Comparison of ENCODE assay signal across 2 cellular contexts in the genomic region with DNA sequence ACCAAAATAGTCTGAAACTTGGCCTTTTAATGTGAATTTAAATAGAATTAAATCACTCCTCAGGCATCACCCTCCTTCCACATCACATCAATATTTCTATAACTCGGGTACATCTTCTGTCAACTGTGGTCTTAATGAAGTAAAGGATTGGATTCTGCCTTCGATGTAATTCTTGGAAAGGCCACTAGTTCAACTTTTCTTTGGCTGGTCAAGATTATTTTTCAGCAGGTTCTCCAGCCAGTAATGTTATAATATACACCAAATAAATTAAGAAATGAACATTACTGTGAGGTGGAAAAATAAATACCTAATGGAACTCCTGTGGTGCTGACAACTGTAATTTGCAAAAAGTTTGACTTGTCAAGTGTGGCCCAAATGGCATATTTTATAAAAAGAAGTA.
TF ChIP-seq lines count a peak whose summit lies in the region.

No MANE protein-coding gene starts in this region.

TF ChIP-seq in SK-N-SH, 30 proteins besides CTCF, POLR2A, EP300 and RAD21 (continued from another document):
- TF ChIP-seq, protein P1, sequence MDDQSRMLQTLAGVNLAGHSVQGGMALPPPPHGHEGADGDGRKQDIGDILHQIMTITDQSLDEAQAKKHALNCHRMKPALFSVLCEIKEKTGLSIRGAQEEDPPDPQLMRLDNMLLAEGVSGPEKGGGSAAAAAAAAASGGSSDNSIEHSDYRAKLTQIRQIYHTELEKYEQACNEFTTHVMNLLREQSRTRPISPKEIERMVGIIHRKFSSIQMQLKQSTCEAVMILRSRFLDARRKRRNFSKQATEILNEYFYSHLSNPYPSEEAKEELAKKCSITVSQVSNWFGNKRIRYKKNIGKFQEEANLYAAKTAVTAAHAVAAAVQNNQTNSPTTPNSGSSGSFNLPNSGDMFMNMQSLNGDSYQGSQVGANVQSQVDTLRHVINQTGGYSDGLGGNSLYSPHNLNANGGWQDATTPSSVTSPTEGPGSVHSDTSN (IDR thresholded peaks at IDR 0.05) = no peak
- no peak for TF ChIP-seq TCF12 (IDR thresholded peaks at IDR 0.05)
- TF ChIP-seq JUND (IDR thresholded peaks at IDR 0.05) = no peak
- TF ChIP-seq IRF3 (IDR thresholded peaks at IDR 0.05; ENCODE audit: low read depth, low read length) = no peak
- TF ChIP-seq FOXJ3 (CRISPR knock-in tag; IDR thresholded peaks at IDR 0.05) = no peak
- no peak for TF ChIP-seq POLR2AphosphoS5 (IDR thresholded peaks at IDR 0.05; ENCODE audit: low read depth, low read length)
- TF ChIP-seq, protein P2, sequence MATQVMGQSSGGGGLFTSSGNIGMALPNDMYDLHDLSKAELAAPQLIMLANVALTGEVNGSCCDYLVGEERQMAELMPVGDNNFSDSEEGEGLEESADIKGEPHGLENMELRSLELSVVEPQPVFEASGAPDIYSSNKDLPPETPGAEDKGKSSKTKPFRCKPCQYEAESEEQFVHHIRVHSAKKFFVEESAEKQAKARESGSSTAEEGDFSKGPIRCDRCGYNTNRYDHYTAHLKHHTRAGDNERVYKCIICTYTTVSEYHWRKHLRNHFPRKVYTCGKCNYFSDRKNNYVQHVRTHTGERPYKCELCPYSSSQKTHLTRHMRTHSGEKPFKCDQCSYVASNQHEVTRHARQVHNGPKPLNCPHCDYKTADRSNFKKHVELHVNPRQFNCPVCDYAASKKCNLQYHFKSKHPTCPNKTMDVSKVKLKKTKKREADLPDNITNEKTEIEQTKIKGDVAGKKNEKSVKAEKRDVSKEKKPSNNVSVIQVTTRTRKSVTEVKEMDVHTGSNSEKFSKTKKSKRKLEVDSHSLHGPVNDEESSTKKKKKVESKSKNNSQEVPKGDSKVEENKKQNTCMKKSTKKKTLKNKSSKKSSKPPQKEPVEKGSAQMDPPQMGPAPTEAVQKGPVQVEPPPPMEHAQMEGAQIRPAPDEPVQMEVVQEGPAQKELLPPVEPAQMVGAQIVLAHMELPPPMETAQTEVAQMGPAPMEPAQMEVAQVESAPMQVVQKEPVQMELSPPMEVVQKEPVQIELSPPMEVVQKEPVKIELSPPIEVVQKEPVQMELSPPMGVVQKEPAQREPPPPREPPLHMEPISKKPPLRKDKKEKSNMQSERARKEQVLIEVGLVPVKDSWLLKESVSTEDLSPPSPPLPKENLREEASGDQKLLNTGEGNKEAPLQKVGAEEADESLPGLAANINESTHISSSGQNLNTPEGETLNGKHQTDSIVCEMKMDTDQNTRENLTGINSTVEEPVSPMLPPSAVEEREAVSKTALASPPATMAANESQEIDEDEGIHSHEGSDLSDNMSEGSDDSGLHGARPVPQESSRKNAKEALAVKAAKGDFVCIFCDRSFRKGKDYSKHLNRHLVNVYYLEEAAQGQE (IDR thresholded peaks at IDR 0.05; ENCODE audit: low read depth, low read length) = no peak

TF ChIP-seq in SK-N-SH treated with all-trans-retinoic acid at 6 μM for 48 hours, 23 proteins besides CTCF, POLR2A, EP300 and RAD21 (continued from another document):
- no peak for TF ChIP-seq CSDC2 (CRISPR knock-in tag; IDR thresholded peaks at IDR 0.05)
- no peak for TF ChIP-seq POU6F1 (CRISPR knock-in tag; IDR thresholded peaks at IDR 0.05; ENCODE audit: borderline replicate concordance, low read depth)
- TF ChIP-seq, protein P3, sequence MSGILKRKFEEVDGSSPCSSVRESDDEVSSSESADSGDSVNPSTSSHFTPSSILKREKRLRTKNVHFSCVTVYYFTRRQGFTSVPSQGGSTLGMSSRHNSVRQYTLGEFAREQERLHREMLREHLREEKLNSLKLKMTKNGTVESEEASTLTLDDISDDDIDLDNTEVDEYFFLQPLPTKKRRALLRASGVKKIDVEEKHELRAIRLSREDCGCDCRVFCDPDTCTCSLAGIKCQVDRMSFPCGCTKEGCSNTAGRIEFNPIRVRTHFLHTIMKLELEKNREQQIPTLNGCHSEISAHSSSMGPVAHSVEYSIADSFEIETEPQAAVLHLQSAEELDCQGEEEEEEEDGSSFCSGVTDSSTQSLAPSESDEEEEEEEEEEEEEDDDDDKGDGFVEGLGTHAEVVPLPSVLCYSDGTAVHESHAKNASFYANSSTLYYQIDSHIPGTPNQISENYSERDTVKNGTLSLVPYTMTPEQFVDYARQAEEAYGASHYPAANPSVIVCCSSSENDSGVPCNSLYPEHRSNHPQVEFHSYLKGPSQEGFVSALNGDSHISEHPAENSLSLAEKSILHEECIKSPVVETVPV (CRISPR knock-in tag; IDR thresholded peaks at IDR 0.05) = no peak
- no peak for TF ChIP-seq RARB (CRISPR knock-in tag; IDR thresholded peaks at IDR 0.05)
- no peak for TF ChIP-seq ZNF565 (CRISPR knock-in tag; conservative IDR thresholded peaks at IDR 0.05; ENCODE audit: low read depth)
- TF ChIP-seq ZC3H10 (CRISPR knock-in tag; IDR thresholded peaks at IDR 0.05) = no peak
- no peak for TF ChIP-seq TOX (CRISPR knock-in tag; IDR thresholded peaks at IDR 0.05; ENCODE audit: borderline replicate concordance)
- TF ChIP-seq OSR1 (CRISPR knock-in tag; IDR thresholded peaks at IDR 0.05) = no peak
- TF ChIP-seq ZNF70 (CRISPR knock-in tag; IDR thresholded peaks at IDR 0.05) = no peak
- TF ChIP-seq ZFP30 (CRISPR knock-in tag; IDR thresholded peaks at IDR 0.05) = no peak
- no peak for TF ChIP-seq SNAI2 (CRISPR knock-in tag; IDR thresholded peaks at IDR 0.05)
- no peak for TF ChIP-seq ZNF8 (CRISPR knock-in tag; IDR thresholded peaks at IDR 0.05)
